ENCODE assay signal across 6 cellular contexts in the genomic region with DNA sequence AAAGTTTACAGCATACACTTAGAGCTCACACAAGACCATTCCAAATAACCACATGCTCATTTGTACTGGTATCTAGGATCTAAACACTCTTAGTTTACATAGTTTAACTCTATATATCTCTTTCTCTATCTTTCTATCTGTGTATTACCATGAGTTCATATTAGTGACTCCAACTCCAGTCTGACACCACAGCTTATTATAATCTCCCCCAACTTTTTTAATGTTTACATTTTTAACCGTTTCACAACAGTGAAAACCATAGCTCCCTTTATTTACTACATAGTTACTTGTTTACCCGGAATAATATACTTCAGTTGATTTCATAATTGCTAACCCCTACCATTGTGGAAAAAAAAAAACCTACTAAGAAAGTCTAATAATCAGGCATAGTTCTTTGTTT.
"Had no signal": no experiment of that assay in that cellular context is flagged by ENCODE, and none has a peak within 500 bp of the region (broad histone marks: within the 10 kb centered on the region; RNA-seq: fewer than 3 reads in every experiment).

No MANE protein-coding gene starts in this region.

- H3K27me3 Mint-ChIP-seq: IgD-negative memory B cell had no signal

- DNase-seq: GOT3, H7, HFFc6 had no signal

- H3K27ac ChIP-seq: HL-60 had no signal

- H3K4me3 ChIP-seq: HAP-1 had no signal

- H3K27ac Mint-ChIP-seq: HFFc6, IgD-negative memory B cell had no signal

- H3K4me1 ChIP-seq: HAP-1 had no signal

- H3K36me3 ChIP-seq: HAP-1 had no signal

- H3K4me1 Mint-ChIP-seq: IgD-negative memory B cell had no signal

- H3K4me3 Mint-ChIP-seq: HFFc6, IgD-negative memory B cell had no signal

- H3K36me3 Mint-ChIP-seq: IgD-negative memory B cell had no signal

- H3K9me3 ChIP-seq: HAP-1 had no signal
